In genomic region chr6:140773276-140773675, GRCh38 we compare ENCODE assay signal across 19 cellular contexts.
DNase-seq lines count a peak whose midpoint lies in the region; ATAC-seq, FAIRE-seq and TF ChIP-seq lines count a peak whose summit lies in the region.
"Had no signal": no experiment of that assay in that cellular context is flagged by ENCODE, and none has a peak within 500 bp of the region (broad histone marks: within the 10 kb centered on the region; RNA-seq: fewer than 3 reads in every experiment).

No MANE protein-coding gene starts in this region.

- no peak overlapping the region for H3K9ac ChIP-seq in colonic mucosa (ENCODE audit: low read depth in 2 of 2, low read length in 2 of 2)

- H3K36me3 Mint-ChIP-seq in glutamatergic neuron (ENCODE audit: unreplicated experiment), result peaks cover 1% of the 10 kb centered on the region
- H3K36me3 Mint-ChIP-seq: stimulated activated memory B cell treated with anti-CD40 and anti-IgM and Interleukin-4, amounts not matched to agents 10 μg/mL and 1 μg/mL and 100 μg/mL, for 72 hours had no signal

- ATAC-seq in GM18505 (IDR thresholded peaks at IDR 0.05; ENCODE audit: unreplicated experiment), result no peak
- ATAC-seq: Panc1; stimulated activated memory B cell treated with anti-CD40 and anti-IgM and Interleukin-4, amounts not matched to agents 10 μg/mL and 1 μg/mL and 100 μg/mL, for 72 hours had no signal

- H3K27ac Mint-ChIP-seq in glutamatergic neuron (ENCODE audit: unreplicated experiment), result no peak overlapping the region
- H3K27ac Mint-ChIP-seq: dendritic cell treated with granulocyte-macrophage colony-stimulating factor and Interleukin-4, amounts not matched to agents 40 ng/mL and 50 ng/mL, for 4 days; stimulated activated memory B cell treated with anti-CD40 and anti-IgM and Interleukin-4, amounts not matched to agents 10 μg/mL and 1 μg/mL and 100 μg/mL, for 72 hours had no signal

- FAIRE-seq in bronchial epithelial cell (lab: Jason Lieb, UNC), result no peak

- H3K27me3 ChIP-seq in bronchial epithelial cell (ENCODE audit: control insufficient read depth, insufficient read depth, low read length) (no peaks in the 10 kb centered on the region), kidney epithelial cell (ENCODE audit: control insufficient read depth, insufficient read depth, low read length) (no peaks in the 10 kb centered on the region), colonic mucosa (no peaks in the 10 kb centered on the region)
- H3K27me3 ChIP-seq: ascending aorta, thyroid gland had no signal

- H3K4me3 ChIP-seq in bronchial epithelial cell (ENCODE audit: low read depth, low read length), result no peak overlapping the region
- H3K4me3 ChIP-seq in kidney epithelial cell (ENCODE audit: low read depth, low read length), result no peak overlapping the region
- no peak overlapping the region for H3K4me3 ChIP-seq in colonic mucosa
- H3K4me3 ChIP-seq: ascending aorta, thyroid gland had no signal

- H3K4me1 ChIP-seq in colonic mucosa, result no peaks in the 10 kb centered on the region
- H3K4me1 ChIP-seq: thyroid gland had no signal

- no peaks in the 10 kb centered on the region for H3K4me1 Mint-ChIP-seq in glutamatergic neuron (ENCODE audit: low read depth, unreplicated experiment)
- H3K4me1 Mint-ChIP-seq: stimulated activated memory B cell treated with anti-CD40 and anti-IgM and Interleukin-4, amounts not matched to agents 10 μg/mL and 1 μg/mL and 100 μg/mL, for 72 hours had no signal

- H3K9me3 Mint-ChIP-seq in glutamatergic neuron (ENCODE audit: unreplicated experiment), result peaks cover 1% of the 10 kb centered on the region

- no peak overlapping the region for H3K4me3 Mint-ChIP-seq in glutamatergic neuron (ENCODE audit: unreplicated experiment)
- H3K4me3 Mint-ChIP-seq: dendritic cell treated with granulocyte-macrophage colony-stimulating factor and Interleukin-4, amounts not matched to agents 40 ng/mL and 50 ng/mL, for 4 days; stimulated activated memory B cell treated with anti-CD40 and anti-IgM and Interleukin-4, amounts not matched to agents 10 μg/mL and 1 μg/mL and 100 μg/mL, for 72 hours had no signal

- no peaks in the 10 kb centered on the region for H3K9me3 ChIP-seq in colonic mucosa
- H3K9me3 ChIP-seq: ascending aorta, thyroid gland had no signal

- H3K27ac ChIP-seq in colonic mucosa, result no peak overlapping the region
- H3K27ac ChIP-seq: ascending aorta, thyroid gland had no signal

- intact Hi-C loops in colonic mucosa (cut with DNase I), result no loop called here

- H3K36me3 ChIP-seq in bronchial epithelial cell (ENCODE audit: control insufficient read depth, insufficient read depth, low read length), result no peaks in the 10 kb centered on the region
- H3K36me3 ChIP-seq in kidney epithelial cell (ENCODE audit: control insufficient read depth, insufficient read depth, low read length), result no peaks in the 10 kb centered on the region
- H3K36me3 ChIP-seq in colonic mucosa, result no peaks in the 10 kb centered on the region
- H3K36me3 ChIP-seq: ascending aorta, thyroid gland had no signal

- no peak for TF ChIP-seq POLR2A in GM18505 (IDR thresholded peaks at IDR 0.05; ENCODE audit: borderline replicate concordance, extremely low read depth, insufficient read depth, insufficient read length)

- TF ChIP-seq CTCF in bronchial epithelial cell (IDR thresholded peaks at IDR 0.05; ENCODE audit: insufficient read depth, low read length, severe bottlenecking) (no peak), kidney epithelial cell (IDR thresholded peaks at IDR 0.05; ENCODE audit: insufficient read depth, low read length, poor library complexity, severe bottlenecking) (no peak), glutamatergic neuron (IDR thresholded peaks at IDR 0.05; ENCODE audit: partially characterized antibody, unreplicated experiment) (no peak), colonic mucosa (IDR thresholded peaks at IDR 0.05) (no peak)

- DNase-seq in Daoy (ENCODE audit: low read depth), result peak; percentile 9
- peak; percentile 24 for DNase-seq in HT1080 (ENCODE audit: low read depth)
- DNase-seq in bronchial epithelial cell (ENCODE audit: low read depth), result peak; percentile 57
- DNase-seq in kidney epithelial cell (ENCODE audit: low read depth), result peak; percentile 9
- no peak for DNase-seq in glutamatergic neuron
- no peak for DNase-seq in colonic mucosa
- no peak for DNase-seq in NCI-H1092 treated with DMSO at 0.1 percent for 48 hours (lab: John Stamatoyannopoulos, UW)
- DNase-seq: activated CD4-positive, alpha-beta T cell treated with anti-CD3 and anti-CD28 coated beads, Interleukin-2, amount 50 U/mL, for 1 hour; activated naive CD4-positive, alpha-beta T cell treated with Interleukin-2 at 50 U/mL for 16 hours; activated T-cell treated with anti-CD3 and anti-CD28 coated beads for 4 hours; AML-193; IMR-90; NCI-H1092; thyroid gland had no signal

- H3K27me3 Mint-ChIP-seq in glutamatergic neuron (ENCODE audit: unreplicated experiment), result no peaks in the 10 kb centered on the region
- H3K27me3 Mint-ChIP-seq: dendritic cell treated with granulocyte-macrophage colony-stimulating factor and Interleukin-4, amounts not matched to agents 40 ng/mL and 50 ng/mL, for 4 days; stimulated activated memory B cell treated with anti-CD40 and anti-IgM and Interleukin-4, amounts not matched to agents 10 μg/mL and 1 μg/mL and 100 μg/mL, for 72 hours had no signal

Comparison
In these comparisons a context has a peak if more than half of its experiments do, and no peak if none do; other contexts are left out.
1. DNase-seq: peak in Daoy (single experiment), HT1080 (single experiment), bronchial epithelial cell (single experiment) and kidney epithelial cell (single experiment); none in glutamatergic neuron (single experiment), colonic mucosa (single experiment) and NCI-H1092 treated with DMSO at 0.1 percent for 48 hours (single experiment).